8 cellular contexts compared by ENCODE assay signal in genomic region chr19:3304871-3305423, GRCh38.
A peak's percentile ranks its signal among the peaks of the same experiment; 100 is the strongest.
DNase-seq lines count a peak whose midpoint lies in the region; ATAC-seq and TF ChIP-seq lines count a peak whose summit lies in the region.

No MANE protein-coding gene starts in this region.

- H3K27me3 Mint-ChIP-seq in activated naive CD4-positive, alpha-beta T cell treated with anti-CD3 and anti-CD28 coated beads for 36 hours (ENCODE audit: low read depth): peaks cover 26% of the 10 kb centered on the region
- H3K27me3 Mint-ChIP-seq in glutamatergic neuron (ENCODE audit: unreplicated experiment): peaks cover 6% of the 10 kb centered on the region

- CTCF ChIA-PET in activated naive CD4-positive, alpha-beta T cell treated with anti-CD3 and anti-CD28 coated beads for 36 hours (lab: Charles Lee): interaction anchor here (0.5 to 3.4 kb wide), 23 partner anchors 13 to 1863 kb away, joined by 3 to 23 read pairs (median 4); partner anchors contain the start of genes SMIM24 and SMIM44

- H3K9me3 Mint-ChIP-seq in activated naive CD4-positive, alpha-beta T cell treated with anti-CD3 and anti-CD28 coated beads for 36 hours: peaks cover 7% of the 10 kb centered on the region
- H3K9me3 Mint-ChIP-seq in glutamatergic neuron (ENCODE audit: unreplicated experiment): no peaks in the 10 kb centered on the region

- no peaks in the 10 kb centered on the region for H3K36me3 Mint-ChIP-seq in activated naive CD4-positive, alpha-beta T cell treated with anti-CD3 and anti-CD28 coated beads for 36 hours (ENCODE audit: low read depth)
- H3K36me3 Mint-ChIP-seq in glutamatergic neuron (ENCODE audit: unreplicated experiment): no peaks in the 10 kb centered on the region

- H3K27ac ChIP-seq in SJSA1 (no peak overlapping the region), upper lobe of right lung (no peak overlapping the region)

- no peak overlapping the region for H3K4me3 Mint-ChIP-seq in activated naive CD4-positive, alpha-beta T cell treated with anti-CD3 and anti-CD28 coated beads for 36 hours
- H3K4me3 Mint-ChIP-seq in glutamatergic neuron (ENCODE audit: unreplicated experiment): no peak overlapping the region

- no peaks in the 10 kb centered on the region for H3K4me1 Mint-ChIP-seq in activated naive CD4-positive, alpha-beta T cell treated with anti-CD3 and anti-CD28 coated beads for 36 hours (ENCODE audit: low read depth)
- no peaks in the 10 kb centered on the region for H3K4me1 Mint-ChIP-seq in glutamatergic neuron (ENCODE audit: low read depth, unreplicated experiment)

- DNase-seq in DMS 273 treated with DMSO at 0.1 percent for 48 hours (lab: John Stamatoyannopoulos, UW) (peak; percentile 38), KBM-7 (peak; percentile 90), SJSA1 (ENCODE audit: low read depth in 1 of 2, low spot score in 2 of 2) (peak; percentile 60 to 66), glutamatergic neuron (peak; percentile 82), posterior cingulate gyrus (peak; percentile 36 to 96 (median 80)), upper lobe of right lung (peak; percentile 81)
- DNase-seq in activated naive CD4-positive, alpha-beta T cell treated with anti-CD3 and anti-CD28 coated beads for 36 hours: peak; percentile 89

- intact Hi-C loops in activated naive CD4-positive, alpha-beta T cell treated with anti-CD3 and anti-CD28 coated beads for 36 hours (cut with micrococcal nuclease): loop anchor here (5.0 kb wide), 1 partner anchor 167 kb away; no protein-coding TSS in a partner anchor
- intact Hi-C loops in posterior cingulate gyrus (cut with DNase I) (loop anchor here (10.0 kb wide), 1 partner anchor 410 kb away; no protein-coding TSS in a partner anchor), upper lobe of right lung (cut with DNase I) (no loop called here)

- H3K4me3 ChIP-seq in SJSA1 (no peak overlapping the region), upper lobe of right lung (no peak overlapping the region)

- in situ Hi-C loops in KBM-7 (cut with MboI; ENCODE audit: low pct_unique_long_range_greater_than_20kb, low sequenced_read_pairs): no loop called here

- ATAC-seq in upper lobe of right lung: peak; percentile 77
- ATAC-seq in HG03095 (IDR thresholded peaks at IDR 0.05; ENCODE audit: unreplicated experiment): no peak

- H3K27me3 ChIP-seq in SJSA1 (replicated peaks) (peaks cover 29% of the 10 kb centered on the region), upper lobe of right lung (peaks cover 11% of the 10 kb centered on the region)

- H3K36me3 ChIP-seq in SJSA1: no peaks in the 10 kb centered on the region
- H3K36me3 ChIP-seq in upper lobe of right lung: no peaks in the 10 kb centered on the region

- peaks cover 7% of the 10 kb centered on the region; the same call in 1 of the 2 replicates for H3K9me3 ChIP-seq in SJSA1 (replicated peaks)
- no peaks in the 10 kb centered on the region for H3K9me3 ChIP-seq in upper lobe of right lung

- H3K27ac Mint-ChIP-seq in activated naive CD4-positive, alpha-beta T cell treated with anti-CD3 and anti-CD28 coated beads for 36 hours: no peak overlapping the region
- no peak overlapping the region for H3K27ac Mint-ChIP-seq in glutamatergic neuron (ENCODE audit: unreplicated experiment)

- H3K4me1 ChIP-seq in SJSA1 (replicated peaks) (no peaks in the 10 kb centered on the region), upper lobe of right lung (no peaks in the 10 kb centered on the region)

- TF ChIP-seq CTCF in glutamatergic neuron (IDR thresholded peaks at IDR 0.05; ENCODE audit: partially characterized antibody, unreplicated experiment): peak; percentile 98
- peak; percentile 89 for TF ChIP-seq CTCF in upper lobe of right lung (IDR thresholded peaks at IDR 0.05)

Comparison
In these comparisons a context has a peak if more than half of its experiments do, and no peak if none do; other contexts are left out.
1. DNase-seq: peak in every context shown above with its lines; median percentile 90 in KBM-7; 89 in activated naive CD4-positive, alpha-beta T cell treated with anti-CD3 and anti-CD28 coated beads for 36 hours; 82 in glutamatergic neuron; 81 in upper lobe of right lung; 80 in posterior cingulate gyrus; 63 in SJSA1; 38 in DMS 273 treated with DMSO at 0.1 percent for 48 hours.